22 cellular contexts compared by ENCODE assay signal in the genomic region with DNA sequence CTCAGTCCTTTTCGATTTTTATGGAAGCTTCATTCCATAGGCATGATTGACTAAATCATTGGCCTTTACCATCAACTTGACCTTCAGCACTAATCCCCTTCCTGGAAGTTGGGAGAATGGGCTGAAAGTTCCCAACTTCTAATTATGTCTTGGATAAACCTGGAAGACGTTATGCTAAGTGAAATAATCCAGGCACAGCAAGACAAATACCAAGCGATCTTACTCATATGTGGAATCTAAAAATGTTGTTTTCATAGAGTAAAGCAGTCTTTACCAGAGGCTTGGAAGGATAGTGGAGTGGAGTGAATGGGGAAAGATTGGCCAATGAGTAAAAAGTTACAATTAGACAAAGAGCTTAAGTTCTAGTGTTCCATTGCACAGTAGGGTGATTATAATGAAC.
A peak's percentile ranks its signal among the peaks of the same experiment; 100 is the strongest.
DNase-seq lines count a peak whose midpoint lies in the region; ATAC-seq and TF ChIP-seq lines count a peak whose summit lies in the region.
"Had no signal": no experiment of that assay in that cellular context is flagged by ENCODE, and none has a peak within 500 bp of the region (broad histone marks: within the 10 kb centered on the region; RNA-seq: fewer than 3 reads in every experiment).

No MANE protein-coding gene starts in this region.

- POLR2A ChIA-PET in IMR-90 (lab: Charles Lee; ENCODE audit: unreplicated experiment): no interaction called here

- no peak overlapping the region for H3K56ac ChIP-seq in IMR-90 (ENCODE audit: extremely low read depth, insufficient read depth, low read length)

- no peak overlapping the region for H3K27ac ChIP-seq in IMR-90 (ENCODE audit: insufficient read depth, low read length)
- H3K27ac ChIP-seq: PC-9, SJSA1 had no signal

- H2BK20ac ChIP-seq in IMR-90 (ENCODE audit: low read depth, low read length): no peak overlapping the region

- CTCF ChIA-PET in IMR-90 (lab: Yijun Ruan, JAX): no interaction called here

- H3K4ac ChIP-seq in IMR-90 (ENCODE audit: low read depth, low read length): no peak overlapping the region

- H3K14ac ChIP-seq in IMR-90 (replicated peaks; ENCODE audit: low read depth, low read length): no peak overlapping the region

- no peaks in the 10 kb centered on the region for H3K79me1 ChIP-seq in IMR-90 (ENCODE audit: low read depth in 1 of 2, low read length in 2 of 2)

- no peak for TF ChIP-seq CTCF in IMR-90 (conservative IDR thresholded peaks at IDR 0.05; ENCODE audit: low read depth, low read length)

- no peak overlapping the region for H2BK15ac ChIP-seq in IMR-90 (ENCODE audit: low read depth, low read length)

- H3K27me3 ChIP-seq in IMR-90 (ENCODE audit: control insufficient read depth, insufficient read depth, low read length): no peaks in the 10 kb centered on the region
- H3K27me3 ChIP-seq: SJSA1 had no signal

- BruUV-seq in IMR-90 (replicated peaks; lab: Mats Ljungman, UMichigan): no TSS peak

- H3K23ac ChIP-seq in IMR-90 (ENCODE audit: low read depth, low read length): no peak overlapping the region

- H2AK9ac ChIP-seq in IMR-90 (replicated peaks; ENCODE audit: low read depth, low read length, poor library complexity): no peak overlapping the region

- H4K8ac ChIP-seq in IMR-90 (ENCODE audit: low read depth in 2 of 2, low read length in 2 of 2): no peak overlapping the region

- H2BK5ac ChIP-seq in IMR-90 (ENCODE audit: low read depth, low read length, poor library complexity, severe bottlenecking): no peak overlapping the region

- H2BK120ac ChIP-seq in IMR-90 (ENCODE audit: low read depth, low read length): no peak overlapping the region

- H3K9me1 ChIP-seq in IMR-90 (ENCODE audit: insufficient read depth, low read length): no peaks in the 10 kb centered on the region

- H3K9me3 Mint-ChIP-seq in activated naive CD8-positive, alpha-beta T cell treated with anti-CD3 and anti-CD28 coated beads for 36 hours: peaks cover 3% of the 10 kb centered on the region
- H3K9me3 Mint-ChIP-seq: GM23338, H9 had no signal

- no peak overlapping the region for H4K91ac ChIP-seq in IMR-90 (ENCODE audit: insufficient read depth, low read depth, low read length)

- H3K9me3 ChIP-seq in IMR-90 (ENCODE audit: control insufficient read depth, insufficient read depth, low read length): no peaks in the 10 kb centered on the region
- H3K9me3 ChIP-seq: SJSA1 had no signal

- TF ChIP-seq POLR2A in IMR-90 (IDR thresholded peaks at IDR 0.05; ENCODE audit: low read depth, low read length): no peak

- H4K5ac ChIP-seq in IMR-90 (ENCODE audit: low read depth, low read length): no peak overlapping the region

- no peak overlapping the region for H3K4me3 ChIP-seq in IMR-90 (ENCODE audit: insufficient read depth, low read depth, low read length)
- H3K4me3 ChIP-seq: GM23338, PC-9, SJSA1 had no signal

- H3K4me1 Mint-ChIP-seq in activated naive CD8-positive, alpha-beta T cell treated with anti-CD3 and anti-CD28 coated beads for 36 hours: no peaks in the 10 kb centered on the region
- H3K4me1 Mint-ChIP-seq: GM23338, H9 had no signal

- intact Hi-C loops in IMR-90 (cut with micrococcal nuclease): no loop called here

- H3K36me3 Mint-ChIP-seq in activated naive CD8-positive, alpha-beta T cell treated with anti-CD3 and anti-CD28 coated beads for 36 hours: no peaks in the 10 kb centered on the region

- H3K4me3 Mint-ChIP-seq in activated naive CD8-positive, alpha-beta T cell treated with anti-CD3 and anti-CD28 coated beads for 36 hours: no peak overlapping the region
- H3K4me3 Mint-ChIP-seq: GM23338, H9, HFFc6 had no signal

- H3K27ac Mint-ChIP-seq in activated naive CD8-positive, alpha-beta T cell treated with anti-CD3 and anti-CD28 coated beads for 36 hours: no peak overlapping the region
- H3K27ac Mint-ChIP-seq: GM23338, H9, HFFc6 had no signal

- ATAC-seq in IMR-90 (ENCODE audit: low read depth): peak; percentile 42; the same call in 1 of the 2 replicates
- ATAC-seq in GM19455 (IDR thresholded peaks at IDR 0.05; ENCODE audit: unreplicated experiment): no peak
- ATAC-seq: GM23338 had no signal

- no peaks in the 10 kb centered on the region for H3K36me3 ChIP-seq in IMR-90 (ENCODE audit: control insufficient read depth, insufficient read depth, low read length)
- H3K36me3 ChIP-seq: SJSA1 had no signal

- DNase-seq in IMR-90: peak; percentile 41
- peak; percentile 19 for DNase-seq in amniotic stem cell (lab: John Stamatoyannopoulos, UW)
- peak; percentile 64 for DNase-seq in fibroblast of peridontal ligament (ENCODE audit: extremely low read depth)
- DNase-seq in smooth muscle cell of the brain vasculature (ENCODE audit: low read depth, low spot score): peak; percentile 2
- no peak for DNase-seq in activated naive CD8-positive, alpha-beta T cell treated with anti-CD3 and anti-CD28 coated beads for 36 hours
- DNase-seq in kidney glomerular epithelial cell (lab: John Stamatoyannopoulos, UW): no peak
- DNase-seq: Calu3, DMS153, DND-41, H9, HFFc6, KBM-7, NCI-H1417, NCI-H1694, NCI-H2081, NCI-H2227 treated with DMSO at 0.1 percent for 48 hours, NCI-H526 treated with DMSO at 0.1 percent for 48 hours, PC-9, Right ventricle myocardium superior had no signal

- no peaks in the 10 kb centered on the region for H4K20me1 ChIP-seq in IMR-90 (ENCODE audit: insufficient read depth, low read length)

- no peak overlapping the region for H3K9ac ChIP-seq in IMR-90 (ENCODE audit: low read depth, low read length)

- no peak overlapping the region for H3K4me2 ChIP-seq in IMR-90 (ENCODE audit: low read depth, low read length)
- H3K4me2 ChIP-seq: GM23338, PC-9 had no signal

- no peak overlapping the region for H2AFZ ChIP-seq in IMR-90 (replicated peaks; ENCODE audit: low read length, poor library complexity)
- H2AFZ ChIP-seq: GM23338, PC-9 had no signal

- no CpG with 5 or more reads among the region's 3 CpGs for WGBS in IMR-90 (ENCODE audit: extremely low coverage in 2 of 2, insufficient read length in 1 of 2), 2 experiments

- dilution Hi-C loops in IMR-90 (cut with HindIII; ENCODE audit: low sequenced_read_pairs, unreplicated experiment): no loop called here

- TF ChIP-seq RAD21 in IMR-90 (IDR thresholded peaks at IDR 0.05; ENCODE audit: low read length): no peak

- H3K18ac ChIP-seq in IMR-90 (ENCODE audit: low read depth, low read length): no peak overlapping the region

- H3K27me3 Mint-ChIP-seq in activated naive CD8-positive, alpha-beta T cell treated with anti-CD3 and anti-CD28 coated beads for 36 hours: no peaks in the 10 kb centered on the region

- H3K4me1 ChIP-seq in IMR-90 (ENCODE audit: control insufficient read depth, insufficient read depth, low read length): no peaks in the 10 kb centered on the region
- H3K4me1 ChIP-seq: SJSA1 had no signal

- in situ Hi-C loops in IMR-90 (cut with MboI; ENCODE audit: low sequenced_read_pairs): no loop called here

- H2AK5ac ChIP-seq in IMR-90 (ENCODE audit: low read depth, low read length): no peak overlapping the region

TF ChIP-seq in IMR-90, 13 proteins besides CTCF, POLR2A, EP300 and RAD21:
- no peak for TF ChIP-seq BHLHE40 (IDR thresholded peaks at IDR 0.05; ENCODE audit: low read depth, low read length)
- TF ChIP-seq MAZ (IDR thresholded peaks at IDR 0.05; ENCODE audit: borderline replicate concordance, low read depth, low read length): no peak
- no peak for TF ChIP-seq CHD1 (IDR thresholded peaks at IDR 0.05; ENCODE audit: low read depth, low read length)
- no peak for TF ChIP-seq CEBPB (IDR thresholded peaks at IDR 0.05; ENCODE audit: low read depth, low read length)
- TF ChIP-seq RFX5 (IDR thresholded peaks at IDR 0.05; ENCODE audit: low read depth, low read length): no peak
- no peak for TF ChIP-seq SMC3 (IDR thresholded peaks at IDR 0.05; ENCODE audit: low read depth, low read length)
- TF ChIP-seq RCOR1 (IDR thresholded peaks at IDR 0.05; ENCODE audit: insufficient replicate concordance, low read length): no peak
- TF ChIP-seq, protein P1, sequence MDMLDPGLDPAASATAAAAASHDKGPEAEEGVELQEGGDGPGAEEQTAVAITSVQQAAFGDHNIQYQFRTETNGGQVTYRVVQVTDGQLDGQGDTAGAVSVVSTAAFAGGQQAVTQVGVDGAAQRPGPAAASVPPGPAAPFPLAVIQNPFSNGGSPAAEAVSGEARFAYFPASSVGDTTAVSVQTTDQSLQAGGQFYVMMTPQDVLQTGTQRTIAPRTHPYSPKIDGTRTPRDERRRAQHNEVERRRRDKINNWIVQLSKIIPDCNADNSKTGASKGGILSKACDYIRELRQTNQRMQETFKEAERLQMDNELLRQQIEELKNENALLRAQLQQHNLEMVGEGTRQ (IDR thresholded peaks at IDR 0.05; ENCODE audit: low read depth, low read length): no peak
- TF ChIP-seq FOS (IDR thresholded peaks at IDR 0.05; ENCODE audit: low read depth, low read length): no peak
- no peak for TF ChIP-seq ELK1 (IDR thresholded peaks at IDR 0.05; ENCODE audit: borderline replicate concordance, low read depth, low read length)

Comparison
In these comparisons a context has a peak if more than half of its experiments do, and no peak if none do; other contexts are left out.
1. DNase-seq: peak in IMR-90 (single experiment), amniotic stem cell (single experiment), fibroblast of peridontal ligament (single experiment) and smooth muscle cell of the brain vasculature (single experiment); none in activated naive CD8-positive, alpha-beta T cell treated with anti-CD3 and anti-CD28 coated beads for 36 hours (single experiment) and kidney glomerular epithelial cell (single experiment).